ENCODE assay signal across 8 cellular contexts in genomic region chr5:113294341-113295110, GRCh38.
DNase-seq lines count a peak whose midpoint lies in the region; ATAC-seq and TF ChIP-seq lines count a peak whose summit lies in the region.

No MANE protein-coding gene starts in this region.

- DNase-seq in Caco-2 (peak; percentile 50 to 55), HT1080 (ENCODE audit: low read depth) (peak; percentile 84), SKM-1 (lab: John Stamatoyannopoulos, UW; ENCODE audit: unreplicated experiment) (peak; percentile 43), Right ventricle myocardium inferior (ENCODE audit: missing footprints) (peak; percentile 93), ovary (peak; percentile 94 to 97 (median 95)), thoracic aorta (ENCODE audit: low spot score) (peak; percentile 46)

- H3K27me3 ChIP-seq in Caco-2 (replicated peaks; ENCODE audit: control insufficient read depth, insufficient read depth, low read length), result peaks cover 8% of the 10 kb centered on the region
- H3K27me3 ChIP-seq in ovary, result no peaks in the 10 kb centered on the region
- no peaks in the 10 kb centered on the region for H3K27me3 ChIP-seq in thoracic aorta (replicated peaks; ENCODE audit: insufficient read depth)

- WGBS in ovary, 3 donors, result 0 to 1% (median 0%) methylated on average over 55 to 59 of the region's 59 CpGs

- POLR2A ChIA-PET in Caco-2 (lab: Charles Lee), result no interaction called here

- peak overlapping the region; percentile 75 for H3K4me3 Mint-ChIP-seq in Caco-2 (ENCODE audit: unreplicated experiment)
- H3K4me3 Mint-ChIP-seq in activated naive CD8-positive, alpha-beta T cell, result peak overlapping the region; percentile 95

- H3K27me3 Mint-ChIP-seq in Caco-2 (ENCODE audit: insufficient read depth, unreplicated experiment), result peaks cover 45% of the 10 kb centered on the region
- H3K27me3 Mint-ChIP-seq in activated naive CD8-positive, alpha-beta T cell, result peaks cover 24% of the 10 kb centered on the region

- H3K4me1 Mint-ChIP-seq in Caco-2 (ENCODE audit: low read depth, unreplicated experiment), result peaks cover 6% of the 10 kb centered on the region
- H3K4me1 Mint-ChIP-seq in activated naive CD8-positive, alpha-beta T cell (ENCODE audit: low read depth), result peaks cover 22% of the 10 kb centered on the region

- H3K4me3 ChIP-seq in Caco-2 (ENCODE audit: low read depth, low read length) (peak overlapping the region; percentile 40), ovary (peak overlapping the region; percentile 81), thoracic aorta (peak overlapping the region; percentile 83)

- TF ChIP-seq POLR2A in ovary (IDR thresholded peaks at IDR 0.05), result peak; percentile 76

- H3K36me3 ChIP-seq in Caco-2 (ENCODE audit: control insufficient read depth, insufficient read depth, low read length), result no peaks in the 10 kb centered on the region
- no peaks in the 10 kb centered on the region for H3K36me3 ChIP-seq in ovary
- no peaks in the 10 kb centered on the region for H3K36me3 ChIP-seq in thoracic aorta

- no peaks in the 10 kb centered on the region for H3K36me3 Mint-ChIP-seq in Caco-2 (ENCODE audit: insufficient read depth, unreplicated experiment)
- H3K36me3 Mint-ChIP-seq in activated naive CD8-positive, alpha-beta T cell, result no peaks in the 10 kb centered on the region

- peak overlapping the region; percentile 92 to 95 for H3K27ac ChIP-seq in ovary
- peak overlapping the region; percentile 79 to 83 for H3K27ac ChIP-seq in thoracic aorta

- no peak overlapping the region for H3K27ac Mint-ChIP-seq in Caco-2 (ENCODE audit: unreplicated experiment)
- H3K27ac Mint-ChIP-seq in activated naive CD8-positive, alpha-beta T cell, result peak overlapping the region; percentile 36

- intact Hi-C loops in Caco-2 (cut with micrococcal nuclease; ENCODE audit: unreplicated experiment), result no loop called here
- intact Hi-C loops in Right ventricle myocardium inferior (cut with DNase I), result loop anchor here (1.0 to 10.0 kb wide), 5 partner anchors 38 to 210 kb away; no protein-coding TSS in a partner anchor
- intact Hi-C loops in ovary (cut with DNase I), result loop anchor here in 2 of 4 donors (10.0 kb wide), 2 partner anchors 140 to 200 kb away; no protein-coding TSS in a partner anchor

- BruUV-seq in Caco-2 (replicated peaks; lab: Mats Ljungman, UMichigan), result no TSS peak

- H3K9me3 Mint-ChIP-seq in Caco-2 (ENCODE audit: unreplicated experiment), result no peaks in the 10 kb centered on the region
- H3K9me3 Mint-ChIP-seq in activated naive CD8-positive, alpha-beta T cell (ENCODE audit: low read depth), result no peaks in the 10 kb centered on the region

- no peak for TF ChIP-seq EP300 in ovary (IDR thresholded peaks at IDR 0.05)

- ATAC-seq in GM21367 (IDR thresholded peaks at IDR 0.05; ENCODE audit: unreplicated experiment) (peak; percentile 96), Right ventricle myocardium inferior (peak; percentile 97), thoracic aorta (ENCODE audit: insufficient number of reproducible peaks, low FRiP score, low read depth) (peak; percentile 66)

- H3K9me3 ChIP-seq in Caco-2, result no peaks in the 10 kb centered on the region
- H3K9me3 ChIP-seq in ovary, result no peaks in the 10 kb centered on the region
- H3K9me3 ChIP-seq in thoracic aorta, result no peaks in the 10 kb centered on the region

- H3K4me1 ChIP-seq in Caco-2 (no peaks in the 10 kb centered on the region), ovary (ENCODE audit: insufficient read depth) (peaks cover 3% of the 10 kb centered on the region), thoracic aorta (ENCODE audit: control insufficient read depth in 1 of 2, low read depth in 2 of 2) (peaks cover 0 to 19% of the 10 kb centered on the region in 2 donors)

- CTCF ChIA-PET in Caco-2 (lab: Charles Lee), result no interaction called here

- TF ChIP-seq CTCF in Caco-2 (IDR thresholded peaks at IDR 0.05; ENCODE audit: insufficient read depth in 1 of 2, low read depth in 1 of 2, low read length in 1 of 2, severe bottlenecking in 1 of 2, unreplicated experiment in 1 of 2) (no peak), ovary (IDR thresholded peaks at IDR 0.05) (peak in 2 of 3 donors; percentile 16 to 30), thoracic aorta (IDR thresholded peaks at IDR 0.05) (no peak)

Comparison
In these comparisons a context has a peak if more than half of its experiments do, and no peak if none do; other contexts are left out.
1. Peak in every context shown above with its lines: DNase-seq, ATAC-seq, H3K4me3 ChIP-seq and H3K27ac ChIP-seq.
2. DNase-seq: peak in every context shown above with its lines; median percentile 95 in ovary; 93 in Right ventricle myocardium inferior; 84 in HT1080; 52 in Caco-2; 46 in thoracic aorta; 43 in SKM-1.
3. CTCF ChIP-seq: peak in ovary (2 of 3); none in Caco-2 (0 of 2) and thoracic aorta (single experiment).